Comparison of ENCODE assay signal across 8 cellular contexts in the genomic region with DNA sequence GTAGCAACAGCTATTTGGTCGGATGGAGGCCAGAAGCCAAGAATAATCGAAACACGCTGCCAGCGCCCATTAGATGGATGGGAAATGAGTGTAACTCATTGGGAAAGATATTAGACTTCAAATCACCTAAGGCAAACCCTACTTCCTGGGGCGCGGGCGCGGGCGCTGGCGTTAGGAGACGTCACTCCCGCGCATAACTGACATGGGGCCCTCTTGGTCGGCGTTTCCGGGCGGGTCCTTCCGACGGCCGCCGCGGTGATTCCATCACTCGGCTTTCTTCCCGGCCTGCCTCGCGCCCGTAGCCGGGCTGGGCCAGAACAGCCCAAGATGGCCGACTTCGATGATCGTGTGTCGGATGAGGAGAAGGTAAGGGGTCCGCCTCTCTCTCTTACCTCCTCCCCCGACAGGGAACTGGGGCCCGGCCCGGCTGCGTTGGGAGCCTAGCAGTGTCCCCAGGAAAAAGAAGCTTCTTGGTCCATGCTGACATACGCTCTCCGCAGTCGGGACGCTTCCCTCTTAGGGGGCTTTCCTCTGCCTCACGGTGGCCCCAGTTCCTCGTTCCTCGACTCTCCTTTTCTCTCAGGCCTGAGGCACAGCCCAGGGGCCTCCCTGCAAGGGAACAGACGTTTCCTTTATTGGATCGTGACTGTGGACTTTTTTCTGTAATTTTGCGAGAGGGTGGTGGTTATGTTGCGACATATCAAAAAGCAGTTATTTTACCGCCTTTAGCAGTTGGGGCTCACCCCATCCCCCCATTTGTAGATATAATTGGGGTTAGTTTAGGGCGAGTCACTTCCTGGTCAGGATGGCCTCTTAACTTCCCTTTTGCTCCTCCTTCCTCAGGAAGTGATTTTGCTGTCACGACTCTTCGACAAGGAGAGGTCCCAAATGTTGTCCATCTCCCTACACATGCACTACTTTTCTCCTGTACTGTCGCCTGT. TPM values are rescaled to one million over a fixed set of nuclear protein-coding genes. Genes with fewer than 3 reads are reported as not detected.
DNase-seq lines count a peak whose midpoint lies in the region; ATAC-seq lines count a peak whose summit lies in the region.

A gene (plus strand): TSS at position 315 of the 941 bp plus-strand sequence. CDS start 13 bp downstream, at position 328.

- peak; percentile 57 for ATAC-seq in GM19468 (IDR thresholded peaks at IDR 0.05; ENCODE audit: extremely low read depth, unreplicated experiment)

- peak; percentile 77 for DNase-seq in CMK (ENCODE audit: low read depth)
- DNase-seq in HS-5 (ENCODE audit: low read depth): peak; percentile 63
- DNase-seq in NK-92 (lab: John Stamatoyannopoulos, UW; ENCODE audit: unreplicated experiment): peak; percentile 33
- DNase-seq in activated CD8-positive, alpha-beta memory T cell treated with anti-CD3 and anti-CD28 coated beads for 1 hour (ENCODE audit: extremely low read depth in 1 of 2, low read depth in 1 of 2): peak; percentile 74 to 85
- DNase-seq in effector CD4-positive, alpha-beta T cell: peak; percentile 86
- peak; percentile 95 for DNase-seq in lung microvascular endothelial cell (ENCODE audit: low read depth in 2 of 2)
- peak; percentile 77 to 81 (median 78) for DNase-seq in stimulated activated CD4-positive, alpha-beta T cell treated with anti-CD3 and anti-CD28 coated beads, TNF-alpha, amount 100 ng/mL, for 4 hours (ENCODE audit: low read depth in 3 of 3)

RNA-seq across cellular contexts. Expression of the gene that starts here (rescaled TPM):
- 154 and 166 TPM in 2 replicates for total RNA-seq in lung microvascular endothelial cell

Comparison
In these comparisons a context has a peak if more than half of its experiments do, and no peak if none do; other contexts are left out.
1. Peak in every context shown above with its lines: DNase-seq and ATAC-seq.
2. DNase-seq: peak in every context shown above with its lines; median percentile 95 in lung microvascular endothelial cell; 86 in effector CD4-positive, alpha-beta T cell; 80 in activated CD8-positive, alpha-beta memory T cell treated with anti-CD3 and anti-CD28 coated beads for 1 hour; 78 in stimulated activated CD4-positive, alpha-beta T cell treated with anti-CD3 and anti-CD28 coated beads, TNF-alpha, amount 100 ng/mL, for 4 hours; 77 in CMK; 63 in HS-5; 33 in NK-92.